In the genomic region with DNA sequence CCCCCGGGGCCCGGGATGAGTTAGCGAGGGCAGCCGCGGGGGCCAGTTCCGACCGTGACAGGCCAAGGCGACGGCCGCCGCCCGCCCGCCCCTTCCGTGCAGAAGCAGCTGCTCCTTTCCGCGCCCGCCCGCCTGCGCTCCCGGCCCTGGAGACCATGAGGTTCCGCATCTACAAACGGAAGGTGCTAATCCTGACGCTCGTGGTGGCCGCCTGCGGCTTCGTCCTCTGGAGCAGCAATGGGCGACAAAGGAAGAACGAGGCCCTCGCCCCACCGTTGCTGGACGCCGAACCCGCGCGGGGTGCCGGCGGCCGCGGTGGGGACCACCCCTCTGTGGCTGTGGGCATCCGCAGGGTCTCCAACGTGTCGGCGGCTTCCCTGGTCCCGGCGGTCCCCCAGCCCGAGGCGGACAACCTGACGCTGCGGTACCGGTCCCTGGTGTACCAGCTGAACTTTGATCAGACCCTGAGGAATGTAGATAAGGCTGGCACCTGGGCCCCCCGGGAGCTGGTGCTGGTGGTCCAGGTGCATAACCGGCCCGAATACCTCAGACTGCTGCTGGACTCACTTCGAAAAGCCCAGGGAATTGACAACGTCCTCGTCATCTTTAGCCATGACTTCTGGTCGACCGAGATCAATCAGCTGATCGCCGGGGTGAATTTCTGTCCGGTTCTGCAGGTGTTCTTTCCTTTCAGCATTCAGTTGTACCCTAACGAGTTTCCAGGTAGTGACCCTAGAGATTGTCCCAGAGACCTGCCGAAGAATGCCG, we compare ENCODE assay signal across 8 cellular contexts. TPM values are rescaled to one million over a fixed set of nuclear protein-coding genes. Genes with fewer than 3 reads are reported as not detected.
DNase-seq lines count a peak whose midpoint lies in the region; ATAC-seq and TF ChIP-seq lines count a peak whose summit lies in the region.

No MANE protein-coding gene starts in this region.

- POLR2A ChIA-PET in PC-9 (lab: Charles Lee; ENCODE audit: unreplicated experiment): interaction anchor here (0.6 kb wide), 1 partner anchor 9 kb away, joined by 3 read pairs; no protein-coding TSS in a partner anchor

- H3K4me2 ChIP-seq in BLaER1 treated with 17β-estradiol and CSF1 and Interleukin-3, amounts not matched to agents 10 nM and 100 nM: peak overlapping the region; percentile 97 to 99 (median 98)
- peak overlapping the region; percentile 98 for H3K4me2 ChIP-seq in PC-9

- BruUV-seq in PC-9 (replicated peaks; lab: Mats Ljungman, UMichigan): no TSS peak

- no peaks in the 10 kb centered on the region for H3K9me3 ChIP-seq in BLaER1 treated with 17β-estradiol and CSF1 and Interleukin-3, amounts not matched to agents 10 nM and 100 nM (replicated peaks in 1 of 11)
- no peaks in the 10 kb centered on the region for H3K9me3 ChIP-seq in PC-9 (ENCODE audit: insufficient read depth, low read depth)
- H3K9me3 ChIP-seq in adipocyte (ENCODE audit: control insufficient read depth, low read length): no peaks in the 10 kb centered on the region
- no peaks in the 10 kb centered on the region for H3K9me3 ChIP-seq in right atrium auricular region
- no peaks in the 10 kb centered on the region for H3K9me3 ChIP-seq in psoas muscle

- H3K9ac ChIP-seq in BLaER1 treated with 17β-estradiol and CSF1 and Interleukin-3, amounts not matched to agents 10 nM and 100 nM: peak overlapping the region; percentile 90 to 98 (median 95)
- peak overlapping the region; percentile 100 for H3K9ac ChIP-seq in adipocyte (ENCODE audit: low read length)

- peaks cover 38 to 63% (median 55%) of the 10 kb centered on the region in 10 experiments for H3K4me1 ChIP-seq in BLaER1 treated with 17β-estradiol and CSF1 and Interleukin-3, amounts not matched to agents 10 nM and 100 nM
- H3K4me1 ChIP-seq in PC-9 (replicated peaks; ENCODE audit: insufficient read depth) (peaks cover 64% of the 10 kb centered on the region), adipocyte (ENCODE audit: control insufficient read depth, insufficient read depth, low read length) (peaks cover 51% of the 10 kb centered on the region), right atrium auricular region (peaks cover 0 to 41% of the 10 kb centered on the region in 2 donors), psoas muscle (peaks cover 46% of the 10 kb centered on the region)

- peaks cover 26 to 73% (median 59%) of the 10 kb centered on the region in 11 experiments for H3K36me3 ChIP-seq in BLaER1 treated with 17β-estradiol and CSF1 and Interleukin-3, amounts not matched to agents 10 nM and 100 nM
- peaks cover 27% of the 10 kb centered on the region for H3K36me3 ChIP-seq in PC-9 (ENCODE audit: low read depth)
- peaks cover 29% of the 10 kb centered on the region for H3K36me3 ChIP-seq in adipocyte (ENCODE audit: control insufficient read depth, insufficient read depth, low read length, severe bottlenecking)
- peaks cover 20% of the 10 kb centered on the region for H3K36me3 ChIP-seq in right atrium auricular region
- peaks cover 0 to 34% of the 10 kb centered on the region in 2 donors for H3K36me3 ChIP-seq in psoas muscle (ENCODE audit: insufficient read depth in 1 of 2, low read depth in 1 of 2)

- peak overlapping the region; percentile 73 to 94 (median 86) for H3K4me3 ChIP-seq in BLaER1 treated with 17β-estradiol and CSF1 and Interleukin-3, amounts not matched to agents 10 nM and 100 nM
- peak overlapping the region; percentile 100 for H3K4me3 ChIP-seq in PC-9
- H3K4me3 ChIP-seq in adipocyte (ENCODE audit: low read length): peak overlapping the region; percentile 99
- peak overlapping the region; percentile 73 to 82 for H3K4me3 ChIP-seq in right atrium auricular region
- peak overlapping the region; percentile 80 for H3K4me3 ChIP-seq in psoas muscle

- WGBS in psoas muscle, 3 donors: 4 to 5% (median 4%) methylated on average over 40 to 65 of the region's 65 CpGs

- TF ChIP-seq CTCF in PC-9 (conservative IDR thresholded peaks at IDR 0.05): no peak
- peak in 1 of 2 donors; percentile 2 for TF ChIP-seq CTCF in right atrium auricular region (IDR thresholded peaks at IDR 0.05)
- no peak for TF ChIP-seq CTCF in psoas muscle (IDR thresholded peaks at IDR 0.05)

- H3K79me2 ChIP-seq in PC-9 (ENCODE audit: low read depth): peaks cover 81% of the 10 kb centered on the region

- peaks cover 73 to 91% (median 86%) of the 10 kb centered on the region in 11 experiments for H4K20me1 ChIP-seq in BLaER1 treated with 17β-estradiol and CSF1 and Interleukin-3, amounts not matched to agents 10 nM and 100 nM
- H4K20me1 ChIP-seq in PC-9 (ENCODE audit: insufficient read depth): peaks cover 44% of the 10 kb centered on the region

- peak overlapping the region; percentile 92 to 98 (median 95) for H3K27ac ChIP-seq in BLaER1 treated with 17β-estradiol and CSF1 and Interleukin-3, amounts not matched to agents 10 nM and 100 nM
- H3K27ac ChIP-seq in PC-9 (peak overlapping the region; percentile 96; the same call in 1 of the 2 replicates), right atrium auricular region (peak overlapping the region; percentile 91), psoas muscle (peak overlapping the region; percentile 96)

- DNase-seq in PC-9 (peak in 1 of 2 experiments; percentile 46), adipocyte (ENCODE audit: low read depth) (no peak), right atrium auricular region (ENCODE audit: low spot score) (peak; percentile 75), psoas muscle (peak; percentile 82 to 91), GM19238 (ENCODE audit: insufficient read length, low spot score) (no peak)

- intact Hi-C loops in PC-9 (cut with micrococcal nuclease; ENCODE audit: unreplicated experiment): loop anchor here (5.0 kb wide), 1 partner anchor 34 kb away; the partner anchor contains the start of gene RPS29
- intact Hi-C loops in psoas muscle (cut with DNase I): loop anchor here (5.0 to 10.0 kb wide), 2 partner anchors 34 to 494 kb away; partner anchors contain the start of genes RPS29 (in 1 of the 2) and VCPKMT (in 1 of the 2)

- H3F3A ChIP-seq in PC-9 (ENCODE audit: insufficient read depth, low read depth): peaks cover 47% of the 10 kb centered on the region

- H2AFZ ChIP-seq in PC-9: peak overlapping the region; percentile 88

- CTCF ChIA-PET in PC-9 (lab: Charles Lee): interaction anchor here (0.5 to 2.0 kb wide), 5 partner anchors 13 to 308 kb away, joined by 3 to 10 read pairs (median 6); no protein-coding TSS in a partner anchor

- H3K27me3 ChIP-seq in BLaER1 treated with 17β-estradiol and CSF1 and Interleukin-3, amounts not matched to agents 10 nM and 100 nM: no peaks in the 10 kb centered on the region
- H3K27me3 ChIP-seq in PC-9 (ENCODE audit: insufficient read depth, low read depth): no peaks in the 10 kb centered on the region
- H3K27me3 ChIP-seq in adipocyte (replicated peaks; ENCODE audit: control insufficient read depth, insufficient read depth, low read length): no peaks in the 10 kb centered on the region
- no peaks in the 10 kb centered on the region for H3K27me3 ChIP-seq in right atrium auricular region
- H3K27me3 ChIP-seq in psoas muscle (ENCODE audit: insufficient read depth in 3 of 3, low read length in 2 of 3): no peaks in the 10 kb centered on the region

- no peaks in the 10 kb centered on the region for H3K9me2 ChIP-seq in PC-9 (ENCODE audit: insufficient read depth)

- ATAC-seq in GM18907 (IDR thresholded peaks at IDR 0.05; ENCODE audit: unreplicated experiment) (peak; percentile 35), HG03159 (IDR thresholded peaks at IDR 0.05; ENCODE audit: unreplicated experiment) (peak; percentile 28), psoas muscle (peak; percentile 60 to 70 (median 64))

RNA-seq across cellular contexts. Expression of gene MGAT2, which starts 0.7 kb away (rescaled TPM):
- total RNA-seq in PC-9 (2021) (18.9 and 22.0 TPM in 2 replicates), right atrium auricular region (10 to 100 TPM; 15.4 to 22.9 TPM), psoas muscle (10 to 100 TPM in 1 of 4 donors, 1 to 10 TPM in 3; 8.0 to 12.4 (median 9.3) TPM)
- 10 to 100 TPM in 2 of 3 donors, 1 to 10 TPM in 1; 5.5 to 11.4 (median 10.6) TPM for polyA plus RNA-seq in psoas muscle

RNA-seq across cellular contexts. Expression of gene RPL36AL, which starts 0.9 kb away (rescaled TPM):
- total RNA-seq in PC-9 (2021) (120 and 151 TPM in 2 replicates), right atrium auricular region (100 to 1,000 TPM; 133 to 301 TPM), psoas muscle (100 to 1,000 TPM in 3 of 4 donors, 10 to 100 TPM in 1; 84.6 to 178 (median 152) TPM)
- 100 to 1,000 TPM; 366 to 522 (median 445) TPM for polyA plus RNA-seq in psoas muscle

RNA-seq across cellular contexts. Expression of gene DNAAF2, which starts 13.7 kb away (rescaled TPM):
- 8.2 and 9.5 TPM in 2 replicates for total RNA-seq in PC-9 (2021)
- 1 to 10 TPM; 6.3 to 8.9 TPM for total RNA-seq in right atrium auricular region
- 1 to 10 TPM; 4.0 to 6.0 (median 4.2) TPM for total RNA-seq in psoas muscle
- 10 to 100 TPM in 1 of 3 donors, 1 to 10 TPM in 2; 6.7 to 10.6 (median 9.5) TPM for polyA plus RNA-seq in psoas muscle

RNA-seq across cellular contexts. Expression of gene LRR1, which starts 22.6 kb away (rescaled TPM):
- total RNA-seq in PC-9 (2021) (16.1 and 19.0 TPM in 2 replicates), right atrium auricular region (1 to 10 TPM; 3.6 to 3.8 TPM), psoas muscle (1 to 10 TPM; 2.4 to 6.4 (median 4.7) TPM)
- polyA plus RNA-seq in psoas muscle: 1 to 10 TPM; 4.5 to 7.2 (median 5.6) TPM

RNA-seq across cellular contexts. Expression of gene RPS29, which starts 35.1 kb away (rescaled TPM):
- total RNA-seq in PC-9 (2021): 1,018 and 1,294 TPM in 2 replicates
- 1,000 to 10,000 TPM; 1,499 to 8,459 TPM for total RNA-seq in right atrium auricular region
- total RNA-seq in psoas muscle: 1,000 to 10,000 TPM in 3 of 4 donors, 100 to 1,000 TPM in 1; 835 to 1,213 (median 1,105) TPM
- polyA plus RNA-seq in psoas muscle: 1,000 to 10,000 TPM; 2,670 to 3,711 (median 3,167) TPM

Comparison
In these comparisons a context has a peak if more than half of its experiments do, and no peak if none do; other contexts are left out.
1. DNase-seq: peak in right atrium auricular region (single experiment) and psoas muscle (2 of 2); none in adipocyte (single experiment) and GM19238 (single experiment).
2. Peak in every context shown above with its lines, with median percentiles within 50 percentile points of each other: H3K27ac ChIP-seq, H3K4me3 ChIP-seq and ATAC-seq.